1 cellular context compared by ENCODE assay signal in genomic region chr14:77485901-77486678, GRCh38.
TF ChIP-seq lines count a peak whose summit lies in the region.

No MANE protein-coding gene starts in this region.

TF ChIP-seq in K562, 482 proteins besides CTCF, POLR2A, EP300 and RAD21 (continued from another document):
- TF ChIP-seq THRA (IDR thresholded peaks at IDR 0.05): no peak
- TF ChIP-seq ZNF76 (CRISPR knock-in tag; IDR thresholded peaks at IDR 0.05; ENCODE audit: borderline replicate concordance): no peak
